Comparison of ENCODE assay signal across 8 cellular contexts in the genomic region with DNA sequence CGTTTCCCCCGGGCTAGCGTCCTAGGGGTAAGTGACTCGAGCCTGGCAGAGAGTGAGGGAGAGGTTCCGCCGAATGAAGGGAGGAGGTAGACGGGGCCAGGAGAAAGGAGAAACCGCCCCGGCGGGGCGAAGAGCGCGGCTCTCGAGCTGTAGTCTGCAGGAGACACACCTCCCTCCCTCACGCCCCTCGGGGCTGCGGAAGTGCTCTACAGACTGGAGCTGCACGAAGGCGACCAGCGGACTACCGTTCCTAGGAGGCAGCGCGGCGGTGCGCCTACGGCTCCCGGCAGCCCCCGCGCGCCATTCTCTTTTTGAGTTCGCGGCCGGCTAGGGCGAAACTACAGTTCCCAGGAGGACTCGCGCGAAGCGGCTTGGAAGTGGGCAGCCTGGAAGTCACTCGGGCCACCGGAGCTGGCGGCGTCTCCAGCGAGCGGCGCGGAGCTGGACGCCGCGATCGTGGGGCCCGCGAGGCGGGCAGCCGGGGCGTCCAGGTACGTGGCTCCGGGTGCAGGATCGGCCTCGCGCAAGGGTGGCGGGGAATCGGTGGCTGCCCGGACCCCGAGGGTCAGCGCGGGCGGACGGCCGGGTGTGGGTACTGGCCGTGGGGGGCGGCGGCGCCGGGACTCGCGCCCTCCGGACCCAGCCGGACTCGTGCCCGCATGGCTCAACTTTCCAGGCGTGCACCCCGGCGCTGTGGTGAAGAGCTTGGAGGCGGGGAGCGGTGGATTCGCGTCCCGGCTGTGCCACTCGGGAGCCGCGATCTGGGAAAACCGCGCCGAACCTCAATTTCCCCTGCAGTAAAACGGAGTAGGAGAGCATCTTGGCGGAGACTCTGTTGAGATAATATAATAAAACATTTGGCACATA. TPM values are rescaled to one million over a fixed set of nuclear protein-coding genes. Genes with fewer than 3 reads are reported as not detected.
DNase-seq lines count a peak whose midpoint lies in the region; ATAC-seq and TF ChIP-seq lines count a peak whose summit lies in the region.

A gene with protein sequence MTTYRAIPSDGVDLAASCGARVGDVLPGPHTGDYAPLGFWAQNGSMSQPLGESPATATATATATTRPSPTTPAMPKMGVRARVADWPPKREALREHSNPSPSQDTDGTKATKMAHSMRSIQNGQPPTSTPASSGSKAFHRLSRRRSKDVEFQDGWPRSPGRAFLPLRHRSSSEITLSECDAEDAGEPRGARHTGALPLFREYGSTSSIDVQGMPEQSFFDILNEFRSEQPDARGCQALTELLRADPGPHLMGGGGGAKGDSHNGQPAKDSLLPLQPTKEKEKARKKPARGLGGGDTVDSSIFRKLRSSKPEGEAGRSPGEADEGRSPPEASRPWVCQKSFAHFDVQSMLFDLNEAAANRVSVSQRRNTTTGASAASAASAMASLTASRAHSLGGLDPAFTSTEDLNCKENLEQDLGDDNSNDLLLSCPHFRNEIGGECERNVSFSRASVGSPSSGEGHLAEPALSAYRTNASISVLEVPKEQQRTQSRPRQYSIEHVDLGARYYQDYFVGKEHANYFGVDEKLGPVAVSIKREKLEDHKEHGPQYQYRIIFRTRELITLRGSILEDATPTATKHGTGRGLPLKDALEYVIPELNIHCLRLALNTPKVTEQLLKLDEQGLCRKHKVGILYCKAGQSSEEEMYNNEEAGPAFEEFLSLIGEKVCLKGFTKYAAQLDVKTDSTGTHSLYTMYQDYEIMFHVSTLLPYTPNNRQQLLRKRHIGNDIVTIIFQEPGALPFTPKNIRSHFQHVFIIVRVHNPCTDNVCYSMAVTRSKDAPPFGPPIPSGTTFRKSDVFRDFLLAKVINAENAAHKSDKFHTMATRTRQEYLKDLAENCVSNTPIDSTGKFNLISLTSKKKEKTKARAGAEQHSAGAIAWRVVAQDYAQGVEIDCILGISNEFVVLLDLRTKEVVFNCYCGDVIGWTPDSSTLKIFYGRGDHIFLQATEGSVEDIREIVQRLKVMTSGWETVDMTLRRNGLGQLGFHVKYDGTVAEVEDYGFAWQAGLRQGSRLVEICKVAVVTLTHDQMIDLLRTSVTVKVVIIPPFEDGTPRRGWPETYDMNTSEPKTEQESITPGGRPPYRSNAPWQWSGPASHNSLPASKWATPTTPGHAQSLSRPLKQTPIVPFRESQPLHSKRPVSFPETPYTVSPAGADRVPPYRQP (N-terminal part only) (plus strand): TSS at position 341 of the 867 bp plus-strand sequence. CDS start 174,358 bp downstream, outside the sequence.

- H3K9ac ChIP-seq in muscle layer of colon (ENCODE audit: low read length), result peak within 1 kb of the TSS; percentile 27

- H3K27me3 Mint-ChIP-seq in activated T-cell treated with anti-CD3 and anti-CD28 coated beads, Interleukin-2, amount 50 U/mL, for 24 hours, result no peaks in the 10 kb centered on the region

- H2AFZ ChIP-seq in PC-9, result peak within 1 kb of the TSS; percentile 100

- 0 to 1% methylated on average over 89 to 96 of the region's 96 CpGs for WGBS in esophagus, 2 donors

- H3K79me2 ChIP-seq in PC-9 (ENCODE audit: low read depth), result peaks cover 37% of the 10 kb centered on the region

- peaks cover 34% of the 10 kb centered on the region for H3K4me1 Mint-ChIP-seq in activated T-cell treated with anti-CD3 and anti-CD28 coated beads, Interleukin-2, amount 50 U/mL, for 24 hours (ENCODE audit: low read depth)

- peak within 1 kb of the TSS; percentile 67 for H3K27ac ChIP-seq in PC-9
- H3K27ac ChIP-seq in esophagus (ENCODE audit: low read depth in 2 of 2, low read length in 1 of 2), result peak within 1 kb of the TSS; percentile 38 to 66
- peak within 1 kb of the TSS; percentile 82 for H3K27ac ChIP-seq in muscle layer of colon (ENCODE audit: low read depth, low read length)

- H3K27me3 ChIP-seq in PC-9 (ENCODE audit: insufficient read depth, low read depth) (no peaks in the 10 kb centered on the region), esophagus (ENCODE audit: control insufficient read depth in 1 of 2, insufficient read depth in 2 of 2, low read length in 2 of 2) (no peaks in the 10 kb centered on the region), muscle layer of colon (ENCODE audit: control insufficient read depth in 1 of 2, insufficient read depth in 2 of 2, low read length in 2 of 2) (no peaks in the 10 kb centered on the region)

- peak within 1 kb of the TSS; percentile 91 for H3K4me3 Mint-ChIP-seq in activated T-cell treated with anti-CD3 and anti-CD28 coated beads, Interleukin-2, amount 50 U/mL, for 24 hours

- peaks cover 5% of the 10 kb centered on the region for H3K36me3 Mint-ChIP-seq in activated T-cell treated with anti-CD3 and anti-CD28 coated beads, Interleukin-2, amount 50 U/mL, for 24 hours (ENCODE audit: low read depth)

- H3K9me3 Mint-ChIP-seq in activated T-cell treated with anti-CD3 and anti-CD28 coated beads, Interleukin-2, amount 50 U/mL, for 24 hours, result no peaks in the 10 kb centered on the region

- no peaks in the 10 kb centered on the region for H3K36me3 ChIP-seq in PC-9 (ENCODE audit: low read depth)
- no peaks in the 10 kb centered on the region for H3K36me3 ChIP-seq in esophagus (ENCODE audit: control insufficient read depth in 2 of 2, insufficient read depth in 2 of 2, low read length in 1 of 2)
- no peaks in the 10 kb centered on the region for H3K36me3 ChIP-seq in muscle layer of colon (ENCODE audit: insufficient read depth, low read length)

- H4K20me1 ChIP-seq in PC-9 (ENCODE audit: insufficient read depth), result peaks cover 5% of the 10 kb centered on the region; the same call in 1 of the 2 replicates

- CTCF ChIA-PET in PC-9 (lab: Charles Lee), result interaction anchor here (0.5 to 2.2 kb wide), 5 partner anchors 25 to 188 kb away, joined by 3 to 18 read pairs (median 4); no protein-coding TSS in a partner anchor

- intact Hi-C loops in PC-9 (cut with micrococcal nuclease; ENCODE audit: unreplicated experiment), result loop anchor here (1.0 to 10.0 kb wide), 4 partner anchors 25 to 478 kb away; a partner anchor contains a TSS

- peak within 1 kb of the TSS; percentile 96 for H3K4me2 ChIP-seq in PC-9

- no peak for TF ChIP-seq CTCF in PC-9 (conservative IDR thresholded peaks at IDR 0.05)

- POLR2A ChIA-PET in PC-9 (lab: Charles Lee; ENCODE audit: unreplicated experiment), result interaction anchor here (0.5 to 0.7 kb wide), 10 partner anchors 25 to 387 kb away, joined by 3 to 25 read pairs (median 6); no protein-coding TSS in a partner anchor

- H3F3A ChIP-seq in PC-9 (ENCODE audit: insufficient read depth, low read depth), result peaks cover 13% of the 10 kb centered on the region

- DNase-seq in DMS153 (lab: John Stamatoyannopoulos, UW), result peak; percentile 95
- DNase-seq in Jurkat, Clone E6-1 (ENCODE audit: low read depth, low spot score), result peak; percentile 92
- peak; percentile 88 to 97 for DNase-seq in PC-9
- DNase-seq in activated T-cell treated with anti-CD3 and anti-CD28 coated beads, Interleukin-2, amount 50 U/mL, for 24 hours, result peak; percentile 94
- DNase-seq in stimulated activated CD8-positive, alpha-beta memory T cell treated with anti-CD3 and anti-CD28 coated beads, Interleukin-7, amount 100 ng/mL, for 4 hours (ENCODE audit: low read depth in 2 of 2), result peak; percentile 84 to 90

- H3K27ac Mint-ChIP-seq in activated T-cell treated with anti-CD3 and anti-CD28 coated beads, Interleukin-2, amount 50 U/mL, for 24 hours, result peak within 1 kb of the TSS; percentile 93

- H3K9me2 ChIP-seq in PC-9 (ENCODE audit: insufficient read depth), result no peaks in the 10 kb centered on the region

- H3K4me1 ChIP-seq in PC-9 (replicated peaks; ENCODE audit: insufficient read depth) (peaks cover 18% of the 10 kb centered on the region), esophagus (ENCODE audit: control insufficient read depth in 2 of 2, insufficient read depth in 2 of 2, low read length in 1 of 2) (peaks cover 4% of the 10 kb centered on the region in 2 donors), muscle layer of colon (ENCODE audit: insufficient read depth, low read length) (peaks cover 10% of the 10 kb centered on the region)

- BruUV-seq in PC-9 (replicated peaks; lab: Mats Ljungman, UMichigan), result TSS peak; percentile 39

- peak within 1 kb of the TSS; percentile 79 for H3K4me3 ChIP-seq in Jurkat, Clone E6-1 (ENCODE audit: low read length)
- H3K4me3 ChIP-seq in PC-9, result peak within 1 kb of the TSS; percentile 100
- H3K4me3 ChIP-seq in esophagus (ENCODE audit: low read depth in 1 of 2, low read length in 2 of 2), result peak within 1 kb of the TSS; percentile 85 to 91
- H3K4me3 ChIP-seq in muscle layer of colon (ENCODE audit: low read depth in 1 of 2, low read length in 2 of 2), result peak within 1 kb of the TSS; percentile 65 to 90

- ATAC-seq in GM21619 (IDR thresholded peaks at IDR 0.05; ENCODE audit: unreplicated experiment), result peak; percentile 76

- H3K9me3 ChIP-seq in PC-9 (ENCODE audit: insufficient read depth, low read depth) (no peaks in the 10 kb centered on the region), esophagus (ENCODE audit: control insufficient read depth in 2 of 2, insufficient read depth in 1 of 2, low read depth in 1 of 2, low read length in 1 of 2) (no peaks in the 10 kb centered on the region), muscle layer of colon (ENCODE audit: low read length) (no peaks in the 10 kb centered on the region)

RNA-seq across cellular contexts. Expression of the gene that starts here (rescaled TPM):
- polyA plus RNA-seq in Jurkat, Clone E6-1 (2012; ENCODE audit: insufficient read depth, insufficient read length), result 9.9 TPM
- total RNA-seq in PC-9 (2021), result 53.4 and 55.2 TPM in 2 replicates
- 10 to 100 TPM in 1 of 2 donors, 1 to 10 TPM in 1; 4.1 to 11.0 TPM for polyA plus RNA-seq in esophagus

Comparison
In these comparisons a context has a peak if more than half of its experiments do, and no peak if none do; other contexts are left out.
1. Peak in every context shown above with its lines: DNase-seq, ATAC-seq, H3K4me3 ChIP-seq and H3K27ac ChIP-seq.